In genomic region chr19:49111218-49111998, GRCh38 we compare ENCODE assay signal across 38 cellular contexts. TPM values are rescaled to one million over a fixed set of nuclear protein-coding genes. Genes with fewer than 3 reads are reported as not detected.
DNase-seq lines count a peak whose midpoint lies in the region; ATAC-seq, FAIRE-seq and TF ChIP-seq lines count a peak whose summit lies in the region.
"Had no signal": no experiment of that assay in that cellular context is flagged by ENCODE, and none has a peak within 500 bp of the region (broad histone marks: within the 10 kb centered on the region; RNA-seq: fewer than 3 reads in every experiment).

No MANE protein-coding gene starts in this region.

- H2BK5ac ChIP-seq in H1 (ENCODE audit: low read depth, low read length) = no peak overlapping the region

- no peak overlapping the region for H2BK120ac ChIP-seq in H1 (replicated peaks; ENCODE audit: low read depth, low read length)

- H3K27me3 Mint-ChIP-seq in activated naive CD8-positive, alpha-beta T cell = no peaks in the 10 kb centered on the region
- no peaks in the 10 kb centered on the region for H3K27me3 Mint-ChIP-seq in activated naive CD8-positive, alpha-beta T cell treated with anti-CD3 and anti-CD28 coated beads, Interleukin-2, amount 50 U/mL, for 24 hours
- no peaks in the 10 kb centered on the region for H3K27me3 Mint-ChIP-seq in type B pancreatic cell
- H3K27me3 Mint-ChIP-seq: activated naive CD4-positive, alpha-beta T cell treated with anti-CD3 and anti-CD28 coated beads, Interleukin-2, amount 50 U/mL, for 24 hours; effector memory CD8-positive, alpha-beta T cell had no signal

- no peaks in the 10 kb centered on the region; a peak in 1 of 7 replicates for H3K27me3 ChIP-seq in H1 (replicated peaks in 1 of 4; ENCODE audit: control insufficient read depth in 3 of 4, extremely low read depth in 1 of 4, insufficient read depth in 3 of 4, low read length in 3 of 4)
- H3K27me3 ChIP-seq: suprapubic skin had no signal

- H3K36me3 ChIP-seq in SK-N-MC (ENCODE audit: insufficient read depth, low read length) = peaks cover 42% of the 10 kb centered on the region
- peaks cover 11 to 30% (median 27%) of the 10 kb centered on the region in 4 experiments for H3K36me3 ChIP-seq in H1 (ENCODE audit: control insufficient read depth in 2 of 4, insufficient read depth in 4 of 4, low read length in 3 of 4)

- no peak for DNase-seq in activated naive CD8-positive, alpha-beta T cell treated with anti-CD3 and anti-CD28 coated beads, Interleukin-2, amount 50 U/mL, for 24 hours
- DNase-seq in SK-N-MC (ENCODE audit: low read depth, low spot score) = no peak
- DNase-seq in H1 (ENCODE audit: low read depth in 1 of 2, low spot score in 2 of 2) = no peak
- no peak for DNase-seq in type B pancreatic cell (ENCODE audit: extremely low spot score, unreplicated experiment)
- no peak for DNase-seq in DMS114 treated with DMSO at 0.1 percent for 48 hours (lab: John Stamatoyannopoulos, UW; ENCODE audit: unreplicated experiment)
- DNase-seq: activated CD4-positive, alpha-beta T cell treated with anti-CD3 and anti-CD28 coated beads for 4 hours; AML-193; anterior cingulate cortex; CD8-positive, alpha-beta T cell; effector memory CD8-positive, alpha-beta T cell; immature natural killer cell; left cardiac atrium; mucosa of descending colon; natural killer cell; NCI-H1105; NCI-H187 treated with DMSO at 0.1 percent for 48 hours; NCI-H2171; NCI-H510A treated with DMSO at 0.1 percent for 48 hours; PC-9; SK-N-SH; stimulated activated naive CD4-positive, alpha-beta T cell treated with Interleukin-2 at 50 U/mL for 16 hours; WERI-Rb-1 had no signal

- H2BK15ac ChIP-seq in H1 (ENCODE audit: low read length) = no peak overlapping the region

- H3K9me3 Mint-ChIP-seq in activated naive CD8-positive, alpha-beta T cell (ENCODE audit: low read depth) = no peaks in the 10 kb centered on the region
- H3K9me3 Mint-ChIP-seq in activated naive CD8-positive, alpha-beta T cell treated with anti-CD3 and anti-CD28 coated beads, Interleukin-2, amount 50 U/mL, for 24 hours = no peaks in the 10 kb centered on the region
- no peaks in the 10 kb centered on the region for H3K9me3 Mint-ChIP-seq in type B pancreatic cell
- H3K9me3 Mint-ChIP-seq: activated naive CD4-positive, alpha-beta T cell treated with anti-CD3 and anti-CD28 coated beads, Interleukin-2, amount 50 U/mL, for 24 hours; CD8-positive, alpha-beta T cell; effector memory CD8-positive, alpha-beta T cell; immature natural killer cell; natural killer cell had no signal

- no peak overlapping the region for H2AK5ac ChIP-seq in H1 (ENCODE audit: low read depth, low read length)

- POLR2A ChIA-PET in H1 (lab: Charles Lee; ENCODE audit: partially characterized antibody) = interaction anchor here (0.7 to 7.8 kb wide), 7 partner anchors 10 to 51 kb away, joined by 3 to 67 read pairs (median 4); no protein-coding TSS in a partner anchor

- no peak for FAIRE-seq in H1 (lab: Jason Lieb, UNC)
- FAIRE-seq: A549 had no signal

- H2BK20ac ChIP-seq in H1 (ENCODE audit: low read length) = no peak overlapping the region

- H3K4me3 Mint-ChIP-seq in activated naive CD8-positive, alpha-beta T cell = peak overlapping the region; percentile 35
- H3K4me3 Mint-ChIP-seq in activated naive CD8-positive, alpha-beta T cell treated with anti-CD3 and anti-CD28 coated beads, Interleukin-2, amount 50 U/mL, for 24 hours = no peak overlapping the region
- H3K4me3 Mint-ChIP-seq in type B pancreatic cell = peak overlapping the region; percentile 67
- H3K4me3 Mint-ChIP-seq: activated naive CD4-positive, alpha-beta T cell treated with anti-CD3 and anti-CD28 coated beads, Interleukin-2, amount 50 U/mL, for 24 hours; CD8-positive, alpha-beta T cell; effector memory CD8-positive, alpha-beta T cell had no signal

- no peak overlapping the region for H3K56ac ChIP-seq in H1 (replicated peaks; ENCODE audit: insufficient read length, low read depth, low read length)

- WGBS in H1 (ENCODE audit: extremely low coverage in 1 of 2, insufficient coverage in 1 of 2, insufficient read length in 1 of 2, insufficient replicate concordance in 2 of 2, low coverage in 1 of 2, low lambda C conversion rate in 2 of 2, missing lambda C conversion rate in 1 of 2), 2 experiments = 90% methylated on average over 11 of the region's 11 CpGs; no CpG with 5 or more reads in 1 of the 2 experiments

- TF ChIP-seq POLR2A in H1 (IDR thresholded peaks at IDR 0.05; ENCODE audit: control extremely low read depth in 1 of 2, low read depth in 2 of 2, low read length in 2 of 2) = no peak

- H3K4me1 ChIP-seq in H1 (replicated peaks in 1 of 4; ENCODE audit: control insufficient read depth in 3 of 4, insufficient read depth in 4 of 4, low read length in 3 of 4) = peaks cover 0 to 4% (median 0%) of the 10 kb centered on the region in 4 experiments; a peak in 2 of 7 replicates

- TF ChIP-seq CTCF in H1 (IDR thresholded peaks at IDR 0.05; ENCODE audit: control extremely low read depth in 1 of 3, insufficient read depth in 1 of 3, low read depth in 1 of 3, low read length in 3 of 3) (no peak), type B pancreatic cell (conservative IDR thresholded peaks at IDR 0.05) (no peak)

- no peaks in the 10 kb centered on the region for H3K79me2 ChIP-seq in H1 (ENCODE audit: control insufficient read depth in 1 of 2, insufficient read depth in 2 of 2, low read length in 2 of 2)

- H2AFZ ChIP-seq in H1 (ENCODE audit: low read length) = no peak overlapping the region
- H2AFZ ChIP-seq: PC-9 had no signal

- H4K5ac ChIP-seq in H1 (ENCODE audit: insufficient read length, low read depth, low read length) = no peak overlapping the region

- H4K20me1 ChIP-seq in H1 (replicated peaks in 1 of 2; ENCODE audit: control insufficient read depth in 1 of 2, insufficient read depth in 2 of 2, low read length in 2 of 2) = peaks cover 14 to 18% of the 10 kb centered on the region in 2 experiments

- no peaks in the 10 kb centered on the region for H3K9me3 ChIP-seq in SK-N-MC (ENCODE audit: low read depth, low read length)
- no peaks in the 10 kb centered on the region for H3K9me3 ChIP-seq in H1 (ENCODE audit: insufficient read depth in 2 of 2, low read depth in 1 of 2, low read length in 1 of 2)
- H3K9me3 ChIP-seq: A549, mucosa of descending colon, SK-N-SH, suprapubic skin had no signal

- no peak for ATAC-seq in activated naive CD8-positive, alpha-beta T cell treated with anti-CD3 and anti-CD28 coated beads, Interleukin-2, amount 50 U/mL, for 24 hours
- ATAC-seq in GM18861 (IDR thresholded peaks at IDR 0.05; ENCODE audit: unreplicated experiment) (no peak), GM18907 (IDR thresholded peaks at IDR 0.05; ENCODE audit: unreplicated experiment) (no peak)
- ATAC-seq: A549; CD8-positive, alpha-beta T cell; effector memory CD8-positive, alpha-beta T cell; left cardiac atrium; mucosa of descending colon; natural killer cell had no signal

- no peak overlapping the region for H3K27ac Mint-ChIP-seq in activated naive CD8-positive, alpha-beta T cell
- no peak overlapping the region for H3K27ac Mint-ChIP-seq in activated naive CD8-positive, alpha-beta T cell treated with anti-CD3 and anti-CD28 coated beads, Interleukin-2, amount 50 U/mL, for 24 hours
- H3K27ac Mint-ChIP-seq in type B pancreatic cell = peak overlapping the region; percentile 38
- H3K27ac Mint-ChIP-seq: activated naive CD4-positive, alpha-beta T cell treated with anti-CD3 and anti-CD28 coated beads, Interleukin-2, amount 50 U/mL, for 24 hours; CD8-positive, alpha-beta T cell; effector memory CD8-positive, alpha-beta T cell; natural killer cell had no signal

- no peak overlapping the region for H3K23ac ChIP-seq in H1 (ENCODE audit: insufficient read length)

- no peak overlapping the region for H3K4me2 ChIP-seq in H1 (ENCODE audit: insufficient read depth in 1 of 2, low read depth in 2 of 2, low read length in 2 of 2)
- H3K4me2 ChIP-seq: A549, PC-9 had no signal

- peaks cover 19% of the 10 kb centered on the region for H3K4me1 Mint-ChIP-seq in activated naive CD8-positive, alpha-beta T cell (ENCODE audit: low read depth)
- peaks cover 13% of the 10 kb centered on the region for H3K4me1 Mint-ChIP-seq in activated naive CD8-positive, alpha-beta T cell treated with anti-CD3 and anti-CD28 coated beads, Interleukin-2, amount 50 U/mL, for 24 hours
- H3K4me1 Mint-ChIP-seq in type B pancreatic cell (ENCODE audit: unreplicated experiment) = peaks cover 38% of the 10 kb centered on the region

- H4K8ac ChIP-seq in H1 (ENCODE audit: extremely low read depth, insufficient read depth, low read length) = no peak overlapping the region

- H3K27ac ChIP-seq in SK-N-MC = peak overlapping the region; percentile 87
- no peak overlapping the region for H3K27ac ChIP-seq in H1 (ENCODE audit: low read depth, low read length)
- H3K27ac ChIP-seq: A549, PC-9, skin epidermis, suprapubic skin, WERI-Rb-1 had no signal

- peaks cover 3% of the 10 kb centered on the region for H3K36me3 Mint-ChIP-seq in activated naive CD8-positive, alpha-beta T cell
- peaks cover 21% of the 10 kb centered on the region for H3K36me3 Mint-ChIP-seq in activated naive CD8-positive, alpha-beta T cell treated with anti-CD3 and anti-CD28 coated beads, Interleukin-2, amount 50 U/mL, for 24 hours (ENCODE audit: low read depth)
- H3K36me3 Mint-ChIP-seq in type B pancreatic cell = peaks cover 19% of the 10 kb centered on the region

- no peak overlapping the region for H3K14ac ChIP-seq in H1 (ENCODE audit: insufficient read length)

- 0 out of 2 replicates have a peak, but pooled peaks cover 2% of the 10 kb centered on the region for H3K79me1 ChIP-seq in H1 (ENCODE audit: low read depth, low read length)

- no peak overlapping the region for H4K91ac ChIP-seq in H1 (replicated peaks; ENCODE audit: insufficient read length, low read length)

- no peak overlapping the region for H3K18ac ChIP-seq in H1 (ENCODE audit: extremely low read depth, low read length)

- peaks cover 11% of the 10 kb centered on the region for H3K23me2 ChIP-seq in H1 (ENCODE audit: low read depth, low read length)

- no peak overlapping the region for H3K4me3 ChIP-seq in SK-N-MC
- no peak overlapping the region for H3K4me3 ChIP-seq in H1 (ENCODE audit: extremely low read depth in 1 of 4, insufficient read depth in 2 of 4, low read depth in 3 of 4, low read length in 4 of 4)
- H3K4me3 ChIP-seq: A549, lung, mucosa of descending colon, PC-9, skin epidermis, suprapubic skin had no signal

- H3K4ac ChIP-seq in H1 (replicated peaks; ENCODE audit: insufficient read length, low read depth, low read length) = no peak overlapping the region

- TF ChIP-seq RAD21 in H1 (IDR thresholded peaks at IDR 0.05 in 1 of 2, conservative IDR thresholded peaks at IDR 0.05 in 1 of 2; ENCODE audit: low read depth in 2 of 2, low read length in 2 of 2) = no peak

- H3K9ac ChIP-seq in SK-N-MC (ENCODE audit: insufficient read length) = no peak overlapping the region
- H3K9ac ChIP-seq in H1 (replicated peaks in 1 of 4; ENCODE audit: extremely low read depth in 1 of 4, low read depth in 3 of 4, low read length in 3 of 4) = no peak overlapping the region
- H3K9ac ChIP-seq: SK-N-SH had no signal

- no peak for TF ChIP-seq EP300 in H1 (IDR thresholded peaks at IDR 0.05; ENCODE audit: borderline replicate concordance in 1 of 2, low read depth in 2 of 2, low read length in 2 of 2)

- CTCF ChIA-PET in H1 (lab: Charles Lee; ENCODE audit: partially characterized antibody) = interaction anchor here (0.7 to 2.9 kb wide), 8 partner anchors 13 to 97 kb away, joined by 3 to 20 read pairs (median 6); no protein-coding TSS in a partner anchor

- no peak overlapping the region for H2BK12ac ChIP-seq in H1 (ENCODE audit: low read depth, low read length)

RNA-seq across cellular contexts. Expression of gene LIN7B, which starts 2.8 kb away (rescaled TPM):
- total RNA-seq in H1 (2021; fragmentation: NEBNext Ultra II Directional; extraction: Animal tissue kit (Norgen Biotek cat#: 25700)) = 4.1 and 4.2 TPM in 2 replicates
- polyA plus RNA-seq in H1 (2011; rRNA removed) = 4.1 and 6.0 TPM in 2 replicates
- polyA plus RNA-seq in H1 (2011; cell fraction: cytosol; rRNA removed) = 4.6 TPM
- polyA plus RNA-seq in H1 (2011; cell fraction: nucleus; rRNA removed) = 9.1 TPM
- 1.7 to 7.5 TPM (median 4.9 TPM) in 4 replicates for polyA plus RNA-seq in H1 (2012, experiment 1 of 2)
- polyA plus RNA-seq in H1 (2012, experiment 2 of 2) = 2.1 TPM
- 1.8 TPM for polyA plus RNA-seq in H1 (2013, experiment 1 of 2)
- polyA plus RNA-seq in H1 (2013, experiment 2 of 2) = 2.8 TPM
- polyA minus RNA-seq in H1 (2011; rRNA and poly(A)+ RNA removed) = 1.6 and 2.4 TPM in 2 replicates
- polyA minus RNA-seq in H1 (2011; cell fraction: cytosol; rRNA and poly(A)+ RNA removed) = not detected
- polyA minus RNA-seq in H1 (2011; cell fraction: nucleus; rRNA and poly(A)+ RNA removed) = 3.5 TPM
- 10.6 TPM in 2 replicates for total RNA-seq in type B pancreatic cell (ENCODE audit: low replicate concordance)

RNA-seq across cellular contexts. Expression of gene C19orf73, which starts 7.5 kb away (rescaled TPM):
- 1.2 and 2.5 TPM in 2 replicates for total RNA-seq in H1 (2021; fragmentation: NEBNext Ultra II Directional; extraction: Animal tissue kit (Norgen Biotek cat#: 25700))
- 4.6 and 10.0 TPM in 2 replicates for polyA plus RNA-seq in H1 (2011; rRNA removed)
- 6.5 TPM for polyA plus RNA-seq in H1 (2011; cell fraction: cytosol; rRNA removed)
- polyA plus RNA-seq in H1 (2011; cell fraction: nucleus; rRNA removed) = 10.6 TPM
- polyA plus RNA-seq in H1 (2012, experiment 1 of 2) = 1.4 to 3.3 TPM (median 2.6 TPM) in 4 replicates
- 1.8 TPM for polyA plus RNA-seq in H1 (2012, experiment 2 of 2)
- polyA plus RNA-seq in H1 (2013, experiment 1 of 2) = 3.3 TPM
- 2.7 TPM for polyA plus RNA-seq in H1 (2013, experiment 2 of 2)
- polyA minus RNA-seq in H1 (2011; rRNA and poly(A)+ RNA removed) = 0.63 and 1.6 TPM in 2 replicates
- polyA minus RNA-seq in H1 (2011; cell fraction: cytosol; rRNA and poly(A)+ RNA removed) = 1.7 TPM
- polyA minus RNA-seq in H1 (2011; cell fraction: nucleus; rRNA and poly(A)+ RNA removed) = 7.8 TPM
- 2.3 and 2.6 TPM in 2 replicates for total RNA-seq in type B pancreatic cell (ENCODE audit: low replicate concordance)

RNA-seq across cellular contexts. Expression of gene PPFIA3, which starts 7.9 kb away (rescaled TPM):
- 25.3 and 28.0 TPM in 2 replicates for total RNA-seq in H1 (2021; fragmentation: NEBNext Ultra II Directional; extraction: Animal tissue kit (Norgen Biotek cat#: 25700))
- 15.9 and 28.8 TPM in 2 replicates for polyA plus RNA-seq in H1 (2011; rRNA removed)
- polyA plus RNA-seq in H1 (2011; cell fraction: cytosol; rRNA removed) = 24.4 TPM
- 60.9 TPM for polyA plus RNA-seq in H1 (2011; cell fraction: nucleus; rRNA removed)
- polyA plus RNA-seq in H1 (2012, experiment 1 of 2) = 19.8 to 30.7 TPM (median 28.0 TPM) in 4 replicates
- 23.3 TPM for polyA plus RNA-seq in H1 (2012, experiment 2 of 2)
- polyA plus RNA-seq in H1 (2013, experiment 1 of 2) = 23.1 TPM
- polyA plus RNA-seq in H1 (2013, experiment 2 of 2) = 22.3 TPM
- polyA minus RNA-seq in H1 (2011; rRNA and poly(A)+ RNA removed) = 12.6 and 13.4 TPM in 2 replicates
- polyA minus RNA-seq in H1 (2011; cell fraction: cytosol; rRNA and poly(A)+ RNA removed) = 15.0 TPM
- 28.2 TPM for polyA minus RNA-seq in H1 (2011; cell fraction: nucleus; rRNA and poly(A)+ RNA removed)
- total RNA-seq in type B pancreatic cell (ENCODE audit: low replicate concordance) = 15.2 and 17.8 TPM in 2 replicates

RNA-seq across cellular contexts. Expression of gene SNRNP70, which starts 26.2 kb away (rescaled TPM):
- total RNA-seq in H1 (2021; fragmentation: NEBNext Ultra II Directional; extraction: Animal tissue kit (Norgen Biotek cat#: 25700)) = 231 and 244 TPM in 2 replicates
- 235 and 515 TPM in 2 replicates for polyA plus RNA-seq in H1 (2011; rRNA removed)
- 297 TPM for polyA plus RNA-seq in H1 (2011; cell fraction: cytosol; rRNA removed)
- polyA plus RNA-seq in H1 (2011; cell fraction: nucleus; rRNA removed) = 997 TPM
- polyA plus RNA-seq in H1 (2012, experiment 1 of 2) = 258 to 390 TPM (median 349 TPM) in 4 replicates
- 223 TPM for polyA plus RNA-seq in H1 (2012, experiment 2 of 2)
- 289 TPM for polyA plus RNA-seq in H1 (2013, experiment 1 of 2)
- polyA plus RNA-seq in H1 (2013, experiment 2 of 2) = 270 TPM
- 75.3 and 90.3 TPM in 2 replicates for polyA minus RNA-seq in H1 (2011; rRNA and poly(A)+ RNA removed)
- 102 TPM for polyA minus RNA-seq in H1 (2011; cell fraction: cytosol; rRNA and poly(A)+ RNA removed)
- polyA minus RNA-seq in H1 (2011; cell fraction: nucleus; rRNA and poly(A)+ RNA removed) = 140 TPM
- 205 and 296 TPM in 2 replicates for total RNA-seq in type B pancreatic cell (ENCODE audit: low replicate concordance)

RNA-seq across cellular contexts. Expression of gene KCNA7, which starts 38.9 kb away (rescaled TPM):
- 0.10 and 0.17 TPM in 2 replicates for total RNA-seq in H1 (2021; fragmentation: NEBNext Ultra II Directional; extraction: Animal tissue kit (Norgen Biotek cat#: 25700))
- 0.06 and 0.09 TPM in 2 replicates for polyA plus RNA-seq in H1 (2011; rRNA removed)
- polyA plus RNA-seq in H1 (2011; cell fraction: cytosol; rRNA removed) = 0.13 TPM
- polyA plus RNA-seq in H1 (2011; cell fraction: nucleus; rRNA removed) = 0.10 TPM
- 0.15 to 0.23 TPM (median 0.18 TPM) in 4 replicates for polyA plus RNA-seq in H1 (2012, experiment 1 of 2)
- not detected for polyA plus RNA-seq in H1 (2012, experiment 2 of 2)
- polyA plus RNA-seq in H1 (2013, experiment 1 of 2) = 0.08 TPM
- 0.07 TPM for polyA plus RNA-seq in H1 (2013, experiment 2 of 2)
- polyA minus RNA-seq in H1 (2011; rRNA and poly(A)+ RNA removed) = 0.09 and 0.24 TPM in 2 replicates
- polyA minus RNA-seq in H1 (2011; cell fraction: cytosol; rRNA and poly(A)+ RNA removed) = not detected
- polyA minus RNA-seq in H1 (2011; cell fraction: nucleus; rRNA and poly(A)+ RNA removed) = 0.20 TPM
- total RNA-seq in type B pancreatic cell (ENCODE audit: low replicate concordance) = not detected in 2 replicates
- total RNA-seq: activated CD8-positive, alpha-beta memory T cell treated with anti-CD3 and anti-CD28 coated beads for 36 hours; CD8-positive, alpha-beta T cell; epithelial cell of proximal tubule; HT-29; lung; M059J; mucosa of descending colon; natural killer cell; omental fat pad; PC-9; renal cortical epithelial cell; suprapubic skin; T-helper 2 cell treated with Interferon-gamma antibody and Interleukin-4, amounts not matched to agents 100 ng/mL and 5 ng/mL, for 36 hours; ureter had no signal
- polyA plus RNA-seq: A549, immature natural killer cell, lung, SK-N-SH had no signal
